Comparison of ENCODE assay signal across 13 cellular contexts in the genomic region with DNA sequence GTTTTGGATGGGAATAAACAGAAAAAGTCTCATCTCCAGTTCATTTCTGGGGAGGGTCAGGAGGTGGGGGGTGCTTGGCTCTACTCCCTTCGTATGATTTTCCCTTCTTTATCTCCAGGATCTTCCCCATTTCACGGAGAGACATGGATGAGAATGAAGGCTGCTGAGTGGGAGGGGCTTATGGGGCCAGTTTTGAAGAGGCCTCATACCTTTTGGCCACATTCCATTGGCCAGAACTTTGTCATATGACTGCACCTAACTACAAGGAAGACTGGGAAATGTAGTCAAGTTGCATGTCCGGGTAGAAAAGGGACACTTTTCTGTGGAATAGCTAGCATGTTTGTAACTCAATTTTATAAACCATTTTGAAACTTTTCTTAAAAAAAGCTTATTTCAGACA.
DNase-seq lines count a peak whose midpoint lies in the region; ATAC-seq, FAIRE-seq and TF ChIP-seq lines count a peak whose summit lies in the region.
"Had no signal": no experiment of that assay in that cellular context is flagged by ENCODE, and none has a peak within 500 bp of the region (broad histone marks: within the 10 kb centered on the region; RNA-seq: fewer than 3 reads in every experiment).

No MANE protein-coding gene starts in this region.

- H3K36me3 ChIP-seq in K562 (ENCODE audit: control insufficient read depth, insufficient read depth, low read length) (no peaks in the 10 kb centered on the region), suprapubic skin (no peaks in the 10 kb centered on the region)

- 0 out of 2 replicates have a peak, but pooled peaks cover 4% of the 10 kb centered on the region for H4K20me1 ChIP-seq in K562 (replicated peaks; ENCODE audit: control insufficient read depth, insufficient read depth, low read length)

- WGBS in K562 (ENCODE audit: insufficient coverage, low coverage, missing lambda C conversion rate), result 0% methylated on average over 3 of the region's 3 CpGs
- WGBS in suprapubic skin, result 39% methylated on average over 3 of the region's 3 CpGs

- CTCF ChIA-PET in K562 (lab: Yijun Ruan, JAX; ENCODE audit: low intra/inter-chr PET ratio), result no interaction called here

- H3K4me3 ChIP-seq in K562, result no peak overlapping the region
- no peak overlapping the region for H3K4me3 ChIP-seq in suprapubic skin

- TF ChIP-seq CTCF in K562 (IDR thresholded peaks at IDR 0.05 in 2 of 3, conservative IDR thresholded peaks at IDR 0.05 in 1 of 3; ENCODE audit: insufficient read depth in 2 of 3, low read depth in 1 of 3, low read length in 3 of 3) (no peak), suprapubic skin (IDR thresholded peaks at IDR 0.05) (no peak)

- DNase-seq in ELR (ENCODE audit: low read depth), result peak; percentile 55
- peak; percentile 39 to 72 (median 58) for DNase-seq in K562 (ENCODE audit: extremely low read depth in 1 of 4, low spot score in 3 of 4)
- no peak for DNase-seq in left colon
- no peak for DNase-seq in AG08396 (ENCODE audit: low spot score)
- no peak for DNase-seq in suprapubic skin (ENCODE audit: low spot score in 2 of 2)
- no peak for DNase-seq in HK-2 (ENCODE audit: unreplicated experiment)
- no peak for DNase-seq in activated CD8-positive, alpha-beta memory T cell treated with anti-CD3 and anti-CD28 coated beads, Interleukin-2, amount 50 U/mL, for 48 hours
- DNase-seq: activated CD4-positive, alpha-beta T cell treated with anti-CD3 and anti-CD28 coated beads for 48 hours; activated effector memory CD4-positive, alpha-beta T cell treated with Interleukin-2 at 50 U/mL for 16 hours; NCI-H226 had no signal

- TF ChIP-seq POLR2A in K562 (conservative IDR thresholded peaks at IDR 0.05) (no peak), suprapubic skin (IDR thresholded peaks at IDR 0.05) (no peak)

- H3K27me3 ChIP-seq in K562 (ENCODE audit: control insufficient read depth in 2 of 2, insufficient read depth in 2 of 2, low read length in 2 of 2) (no peaks in the 10 kb centered on the region), suprapubic skin (no peaks in the 10 kb centered on the region)

- H3K79me2 ChIP-seq in K562 (ENCODE audit: control insufficient read depth, insufficient read depth, low read length), result peaks cover 7% of the 10 kb centered on the region; the same call in 1 of the 3 replicates

- H3K9ac ChIP-seq in K562 (ENCODE audit: insufficient read depth in 1 of 2, low read depth in 2 of 2, low read length in 2 of 2), result no peak overlapping the region
- H3K9ac ChIP-seq: KMS-11 had no signal

- H3K4me2 ChIP-seq in K562 (ENCODE audit: insufficient read depth, low read length), result peak overlapping the region; percentile 48
- H3K4me2 ChIP-seq: KMS-11 had no signal

- BruUV-seq in K562 (replicated peaks; lab: Mats Ljungman, UMichigan), result no TSS peak

- intact Hi-C loops in K562 (cut with micrococcal nuclease) (no loop called here), left colon (cut with DNase I, micrococcal nuclease) (no loop called here)

- TF ChIP-seq EP300 in Ishikawa (IDR thresholded peaks at IDR 0.05; ENCODE audit: borderline replicate concordance) (no peak), K562 (IDR thresholded peaks at IDR 0.05; ENCODE audit: low read length) (no peak), suprapubic skin (IDR thresholded peaks at IDR 0.05) (no peak)

- peak overlapping the region; percentile 44; the same call in 1 of the 2 replicates for H2AFZ ChIP-seq in K562 (ENCODE audit: low read depth, low read length)

- peaks cover 0 to 11% of the 10 kb centered on the region in 2 experiments; a peak in 3 of 5 replicates for H3K4me1 ChIP-seq in K562 (replicated peaks in 1 of 2; ENCODE audit: control insufficient read depth in 2 of 2, insufficient read depth in 2 of 2, low read length in 2 of 2)
- no peaks in the 10 kb centered on the region for H3K4me1 ChIP-seq in suprapubic skin

- H3K9me1 ChIP-seq in K562 (ENCODE audit: control insufficient read depth, insufficient read depth, low read length), result peaks cover 2% of the 10 kb centered on the region

- H3K27ac ChIP-seq in K562 (ENCODE audit: extremely low read depth, low read depth, low read length) (no peak overlapping the region), suprapubic skin (no peak overlapping the region)
- H3K27ac ChIP-seq: KMS-11 had no signal

- POLR2A ChIA-PET in K562 (lab: Yijun Ruan, JAX), result no interaction called here

- ATAC-seq in K562 (peak; percentile 95), left colon (peak; percentile 39)
- ATAC-seq: stimulated activated effector memory CD8-positive, alpha-beta T cell treated with anti-CD3 and anti-CD28 coated beads, Interleukin-12 subunit alpha, Interleukin-12 subunit beta, amount 100 ng/mL, for 72 hours had no signal

- H3K9me3 ChIP-seq in K562 (replicated peaks; ENCODE audit: control insufficient read depth, insufficient read depth, low read depth, low read length) (no peaks in the 10 kb centered on the region), suprapubic skin (no peaks in the 10 kb centered on the region)

- in situ Hi-C loops in K562 (cut with MboI), result no loop called here

- no peak for TF ChIP-seq RAD21 in Ishikawa (IDR thresholded peaks at IDR 0.05; ENCODE audit: low read depth)
- TF ChIP-seq RAD21 in K562 (CRISPR knock-in tag; conservative IDR thresholded peaks at IDR 0.05 in 1 of 2, IDR thresholded peaks at IDR 0.05 in 1 of 2), result no peak

- FAIRE-seq in K562 (lab: Jason Lieb, UNC), result peak; percentile 88

TF ChIP-seq in Ishikawa, 13 proteins besides CTCF, POLR2A, EP300 and RAD21:
- TF ChIP-seq, protein P1, sequence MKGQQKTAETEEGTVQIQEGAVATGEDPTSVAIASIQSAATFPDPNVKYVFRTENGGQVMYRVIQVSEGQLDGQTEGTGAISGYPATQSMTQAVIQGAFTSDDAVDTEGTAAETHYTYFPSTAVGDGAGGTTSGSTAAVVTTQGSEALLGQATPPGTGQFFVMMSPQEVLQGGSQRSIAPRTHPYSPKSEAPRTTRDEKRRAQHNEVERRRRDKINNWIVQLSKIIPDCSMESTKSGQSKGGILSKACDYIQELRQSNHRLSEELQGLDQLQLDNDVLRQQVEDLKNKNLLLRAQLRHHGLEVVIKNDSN (IDR thresholded peaks at IDR 0.05), result peak; percentile 90
- no peak for TF ChIP-seq NFIC (IDR thresholded peaks at IDR 0.05)

TF ChIP-seq in K562, 482 proteins besides CTCF, POLR2A, EP300 and RAD21 (continues in another document):
- TF ChIP-seq NCOA4 (IDR thresholded peaks at IDR 0.05; ENCODE audit: partially characterized antibody) (no peak), SUPT5H (IDR thresholded peaks at IDR 0.05) (no peak), YY1 (IDR thresholded peaks at IDR 0.05; ENCODE audit: borderline replicate concordance in 1 of 3, control insufficient read depth in 1 of 3, extremely low read depth in 1 of 3, insufficient read depth in 3 of 3, insufficient read length in 1 of 3, insufficient replicate concordance in 2 of 3, low read depth in 1 of 3, low read length in 2 of 3) (no peak), PML (IDR thresholded peaks at IDR 0.05; ENCODE audit: low read length) (no peak), ARID2 (IDR thresholded peaks at IDR 0.05) (no peak), CREBBP (IDR thresholded peaks at IDR 0.05; ENCODE audit: low read depth, low read length) (no peak), SMAD4 (CRISPR knock-in tag; conservative IDR thresholded peaks at IDR 0.05) (no peak), KAT8 (IDR thresholded peaks at IDR 0.05; ENCODE audit: low read depth) (no peak), TBL1XR1 (IDR thresholded peaks at IDR 0.05; ENCODE audit: low read length in 2 of 2) (no peak), OTX1 (CRISPR knock-in tag; IDR thresholded peaks at IDR 0.05) (no peak), RBM17 (IDR thresholded peaks at IDR 0.05; ENCODE audit: borderline replicate concordance, low read depth, low read length) (no peak), PCBP1 (IDR thresholded peaks at IDR 0.05; ENCODE audit: low read depth, low read length, poor library complexity, severe bottlenecking) (no peak)
- TF ChIP-seq, protein P1 (CRISPR knock-in tag; IDR thresholded peaks at IDR 0.05), result peak; percentile 65
- TF ChIP-seq, protein P2, sequence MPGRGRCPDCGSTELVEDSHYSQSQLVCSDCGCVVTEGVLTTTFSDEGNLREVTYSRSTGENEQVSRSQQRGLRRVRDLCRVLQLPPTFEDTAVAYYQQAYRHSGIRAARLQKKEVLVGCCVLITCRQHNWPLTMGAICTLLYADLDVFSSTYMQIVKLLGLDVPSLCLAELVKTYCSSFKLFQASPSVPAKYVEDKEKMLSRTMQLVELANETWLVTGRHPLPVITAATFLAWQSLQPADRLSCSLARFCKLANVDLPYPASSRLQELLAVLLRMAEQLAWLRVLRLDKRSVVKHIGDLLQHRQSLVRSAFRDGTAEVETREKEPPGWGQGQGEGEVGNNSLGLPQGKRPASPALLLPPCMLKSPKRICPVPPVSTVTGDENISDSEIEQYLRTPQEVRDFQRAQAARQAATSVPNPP (IDR thresholded peaks at IDR 0.05; ENCODE audit: borderline replicate concordance, insufficient read depth, insufficient read length), result no peak
- TF ChIP-seq, protein P3, sequence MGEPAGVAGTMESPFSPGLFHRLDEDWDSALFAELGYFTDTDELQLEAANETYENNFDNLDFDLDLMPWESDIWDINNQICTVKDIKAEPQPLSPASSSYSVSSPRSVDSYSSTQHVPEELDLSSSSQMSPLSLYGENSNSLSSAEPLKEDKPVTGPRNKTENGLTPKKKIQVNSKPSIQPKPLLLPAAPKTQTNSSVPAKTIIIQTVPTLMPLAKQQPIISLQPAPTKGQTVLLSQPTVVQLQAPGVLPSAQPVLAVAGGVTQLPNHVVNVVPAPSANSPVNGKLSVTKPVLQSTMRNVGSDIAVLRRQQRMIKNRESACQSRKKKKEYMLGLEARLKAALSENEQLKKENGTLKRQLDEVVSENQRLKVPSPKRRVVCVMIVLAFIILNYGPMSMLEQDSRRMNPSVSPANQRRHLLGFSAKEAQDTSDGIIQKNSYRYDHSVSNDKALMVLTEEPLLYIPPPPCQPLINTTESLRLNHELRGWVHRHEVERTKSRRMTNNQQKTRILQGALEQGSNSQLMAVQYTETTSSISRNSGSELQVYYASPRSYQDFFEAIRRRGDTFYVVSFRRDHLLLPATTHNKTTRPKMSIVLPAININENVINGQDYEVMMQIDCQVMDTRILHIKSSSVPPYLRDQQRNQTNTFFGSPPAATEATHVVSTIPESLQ (CRISPR knock-in tag; IDR thresholded peaks at IDR 0.05), result no peak
- TF ChIP-seq, protein P4, sequence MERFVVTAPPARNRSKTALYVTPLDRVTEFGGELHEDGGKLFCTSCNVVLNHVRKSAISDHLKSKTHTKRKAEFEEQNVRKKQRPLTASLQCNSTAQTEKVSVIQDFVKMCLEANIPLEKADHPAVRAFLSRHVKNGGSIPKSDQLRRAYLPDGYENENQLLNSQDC (CRISPR knock-in tag; IDR thresholded peaks at IDR 0.05), result no peak

Comparison
In these comparisons a context has a peak if more than half of its experiments do, and no peak if none do; other contexts are left out.
1. DNase-seq: peak in ELR (single experiment) and K562 (4 of 4); none in left colon (0 of 2), AG08396 (single experiment), suprapubic skin (0 of 2), HK-2 (single experiment) and activated CD8-positive, alpha-beta memory T cell treated with anti-CD3 and anti-CD28 coated beads, Interleukin-2, amount 50 U/mL, for 48 hours (single experiment).